17 cellular contexts compared by ENCODE assay signal in genomic region chr20:8356850-8357249, GRCh38.
"Had no signal": no experiment of that assay in that cellular context is flagged by ENCODE, and none has a peak within 500 bp of the region (broad histone marks: within the 10 kb centered on the region; RNA-seq: fewer than 3 reads in every experiment).

No MANE protein-coding gene starts in this region.

- H3K9me3 ChIP-seq: heart right ventricle, sigmoid colon had no signal

- FAIRE-seq: endometrium, frontal cortex had no signal

- ATAC-seq: esophagus mucosa; heart right ventricle; left lobe of liver; naive thymus-derived CD4-positive, alpha-beta T cell had no signal

- H3K36me3 ChIP-seq: heart right ventricle, sigmoid colon had no signal

- H3K4me3 Mint-ChIP-seq: naive thymus-derived CD4-positive, alpha-beta T cell; nephron progenitor cell had no signal

- H3K27me3 ChIP-seq: heart right ventricle, sigmoid colon had no signal

- H3K27ac Mint-ChIP-seq: naive thymus-derived CD4-positive, alpha-beta T cell; nephron progenitor cell had no signal

- H3K9me3 Mint-ChIP-seq: naive thymus-derived CD4-positive, alpha-beta T cell; nephron progenitor cell had no signal

- H3K36me3 Mint-ChIP-seq: naive thymus-derived CD4-positive, alpha-beta T cell had no signal

- H3K27ac ChIP-seq: heart right ventricle, skin epidermis had no signal

- H3K4me3 ChIP-seq: heart right ventricle, sigmoid colon, skin epidermis had no signal

- DNase-seq: cortex of kidney; effector memory CD4-positive, alpha-beta T cell; heart right ventricle; hypothalamus; islet precursor cell; mammary epithelial cell; naive thymus-derived CD4-positive, alpha-beta T cell; nephron progenitor cell; sigmoid colon; stimulated activated CD4-positive, alpha-beta T cell treated with anti-CD3 and anti-CD28 coated beads, Interleukin-12 subunit alpha, Interleukin-12 subunit beta, amount 100 ng/mL, for 4 hours; stimulated activated naive CD4-positive, alpha-beta T cell treated with Interleukin-2 at 50 U/mL for 16 hours; trophoblast cell had no signal
